Comparison of ENCODE assay signal across 12 cellular contexts in the genomic region with DNA sequence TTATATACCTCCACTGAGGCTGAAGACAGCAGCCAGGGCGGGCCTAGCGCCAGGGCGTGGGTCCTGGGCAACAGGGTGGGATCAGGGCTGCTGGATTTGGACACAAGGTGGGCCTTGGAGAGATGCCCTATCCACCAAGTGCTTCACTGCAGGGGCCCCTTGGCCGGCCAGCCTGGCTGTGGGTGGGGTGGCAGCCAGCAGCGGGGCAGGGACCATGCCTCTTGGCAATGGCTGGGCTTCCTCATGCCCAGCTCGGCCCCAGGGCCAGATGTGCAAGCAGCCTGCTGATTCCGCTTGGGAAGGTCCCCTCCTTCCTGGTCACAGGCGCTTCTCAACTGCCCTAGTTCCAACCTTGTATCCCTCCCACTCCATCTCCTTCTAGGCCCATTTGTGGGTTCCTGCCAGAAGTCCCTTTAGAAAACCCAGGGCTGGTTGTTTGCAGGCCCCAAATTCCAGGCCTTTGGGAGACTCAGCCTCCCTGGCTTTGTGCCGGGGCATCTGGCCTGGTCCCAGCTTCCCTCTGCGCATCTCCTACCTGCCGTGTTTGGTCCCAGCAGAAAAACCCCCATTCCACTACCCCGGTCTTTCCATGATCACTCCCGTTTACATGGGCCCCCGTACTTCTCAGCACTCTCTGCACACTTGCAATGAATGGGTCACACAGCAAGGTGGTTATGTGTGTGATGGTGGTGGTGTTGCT. TPM values are rescaled to one million over a fixed set of nuclear protein-coding genes. Genes with fewer than 3 reads are reported as not detected.
DNase-seq lines count a peak whose midpoint lies in the region; ATAC-seq and TF ChIP-seq lines count a peak whose summit lies in the region.
"Had no signal": no experiment of that assay in that cellular context is flagged by ENCODE, and none has a peak within 500 bp of the region (broad histone marks: within the 10 kb centered on the region; RNA-seq: fewer than 3 reads in every experiment).

No MANE protein-coding gene starts in this region.

- peak; percentile 23 for ATAC-seq in activated CD8-positive, alpha-beta T cell treated with anti-CD3 and anti-CD28 coated beads, Interleukin-2, amount 10 ng/mL, durations not matched to agents 7 days and 5 days
- no peak for ATAC-seq in HG03521 (IDR thresholded peaks at IDR 0.05; ENCODE audit: unreplicated experiment)

- CTCF ChIA-PET in AG04450 (lab: Charles Lee): no interaction called here
- CTCF ChIA-PET in activated CD8-positive, alpha-beta T cell treated with anti-CD3 and anti-CD28 coated beads, Interleukin-2, amount 10 ng/mL, durations not matched to agents 7 days and 5 days (lab: Charles Lee): no interaction called here

- H3K27me3 ChIP-seq in AG04450 (ENCODE audit: control insufficient read depth, insufficient read depth, low read length): no peaks in the 10 kb centered on the region

- peaks cover 48% of the 10 kb centered on the region for H3K36me3 Mint-ChIP-seq in activated CD8-positive, alpha-beta T cell treated with anti-CD3 and anti-CD28 coated beads, Interleukin-2, amount 10 ng/mL, durations not matched to agents 7 days and 5 days (ENCODE audit: low read depth)
- H3K36me3 Mint-ChIP-seq in osteocyte (ENCODE audit: unreplicated experiment): peaks cover 40% of the 10 kb centered on the region

- TF ChIP-seq CTCF in AG04450 (IDR thresholded peaks at IDR 0.05; ENCODE audit: low read depth, low read length): no peak
- no peak for TF ChIP-seq CTCF in osteocyte (IDR thresholded peaks at IDR 0.05)

- intact Hi-C loops in head of caudate nucleus (cut with DNase I): loop anchor here (10.0 kb wide), 1 partner anchor 56 kb away; the partner anchor contains the start of gene SNRNP35

- peak overlapping the region; percentile 31 for H3K27ac ChIP-seq in AG04450 (ENCODE audit: low read depth, low read length)

- no peak overlapping the region for H3K4me3 Mint-ChIP-seq in activated CD8-positive, alpha-beta T cell treated with anti-CD3 and anti-CD28 coated beads, Interleukin-2, amount 10 ng/mL, durations not matched to agents 7 days and 5 days
- H3K4me3 Mint-ChIP-seq in osteocyte (ENCODE audit: unreplicated experiment): no peak overlapping the region

- no peaks in the 10 kb centered on the region for H3K27me3 Mint-ChIP-seq in activated CD8-positive, alpha-beta T cell treated with anti-CD3 and anti-CD28 coated beads, Interleukin-2, amount 10 ng/mL, durations not matched to agents 7 days and 5 days (ENCODE audit: low read depth)
- H3K27me3 Mint-ChIP-seq in osteocyte (ENCODE audit: unreplicated experiment): no peaks in the 10 kb centered on the region

- H3K4me3 ChIP-seq in AG04450 (ENCODE audit: low read depth, low read length): no peak overlapping the region

- DNase-seq in AG04450 (ENCODE audit: low read depth, low spot score) (no peak), head of caudate nucleus (peak in 28 of 42 donors; percentile 15 to 71 (median 36)), osteocyte (ENCODE audit: extremely low spot score, unreplicated experiment) (no peak), midbrain (lab: John Stamatoyannopoulos, UW) (no peak), SW 1271 (lab: John Stamatoyannopoulos, UW) (no peak), HCEC 1CT (no peak)
- DNase-seq in activated CD8-positive, alpha-beta T cell treated with anti-CD3 and anti-CD28 coated beads, Interleukin-2, amount 10 ng/mL, durations not matched to agents 7 days and 5 days: no peak
- DNase-seq: activated CD8-positive, alpha-beta memory T cell treated with anti-CD3 and anti-CD28 coated beads, Interleukin-2, amount 50 U/mL, for 48 hours; NCI-H2029; retina; T-helper 9 cell had no signal

- no peak overlapping the region for H3K27ac Mint-ChIP-seq in activated CD8-positive, alpha-beta T cell treated with anti-CD3 and anti-CD28 coated beads, Interleukin-2, amount 10 ng/mL, durations not matched to agents 7 days and 5 days
- peak overlapping the region; percentile 71 for H3K27ac Mint-ChIP-seq in osteocyte (ENCODE audit: unreplicated experiment)

- no peaks in the 10 kb centered on the region for H3K9me3 Mint-ChIP-seq in activated CD8-positive, alpha-beta T cell treated with anti-CD3 and anti-CD28 coated beads, Interleukin-2, amount 10 ng/mL, durations not matched to agents 7 days and 5 days (ENCODE audit: insufficient read depth)
- H3K9me3 Mint-ChIP-seq in osteocyte (ENCODE audit: unreplicated experiment): no peaks in the 10 kb centered on the region

- POLR2A ChIA-PET in AG04450 (lab: Yijun Ruan, JAX): no interaction called here
- POLR2A ChIA-PET in activated CD8-positive, alpha-beta T cell treated with anti-CD3 and anti-CD28 coated beads, Interleukin-2, amount 10 ng/mL, durations not matched to agents 7 days and 5 days (lab: Charles Lee): no interaction called here

- H3K9me3 ChIP-seq in AG04450 (ENCODE audit: control insufficient read depth, insufficient read depth, low read length): no peaks in the 10 kb centered on the region

- H3K4me1 Mint-ChIP-seq in activated CD8-positive, alpha-beta T cell treated with anti-CD3 and anti-CD28 coated beads, Interleukin-2, amount 10 ng/mL, durations not matched to agents 7 days and 5 days (ENCODE audit: low read depth): no peaks in the 10 kb centered on the region
- H3K4me1 Mint-ChIP-seq in osteocyte (ENCODE audit: unreplicated experiment): peaks cover 16% of the 10 kb centered on the region

RNA-seq across cellular contexts. Expression of gene KMT5A, which starts 15.1 kb away (rescaled TPM):
- polyA plus RNA-seq in AG04450 (2011; rRNA removed): 26.5 and 30.6 TPM in 2 replicates
- 17.6 and 22.2 TPM in 2 replicates for polyA minus RNA-seq in AG04450 (2011; rRNA and poly(A)+ RNA removed)
- 10 to 100 TPM; 78.5 to 85.1 TPM for total RNA-seq in activated CD8-positive, alpha-beta T cell treated with anti-CD3 and anti-CD28 coated beads, Interleukin-2, amount 10 ng/mL, durations not matched to agents 7 days and 5 days
- 42.5 and 45.6 TPM in 2 replicates for total RNA-seq in osteocyte

RNA-seq across cellular contexts. Expression of gene SBNO1, which starts 34.4 kb away (rescaled TPM):
- 12.6 and 16.0 TPM in 2 replicates for polyA plus RNA-seq in AG04450 (2011; rRNA removed)
- polyA minus RNA-seq in AG04450 (2011; rRNA and poly(A)+ RNA removed): 19.3 and 28.0 TPM in 2 replicates
- total RNA-seq in activated CD8-positive, alpha-beta T cell treated with anti-CD3 and anti-CD28 coated beads, Interleukin-2, amount 10 ng/mL, durations not matched to agents 7 days and 5 days: 10 to 100 TPM; 38.9 to 39.9 TPM
- 34.8 and 36.0 TPM in 2 replicates for total RNA-seq in osteocyte

RNA-seq across cellular contexts. Expression of gene RILPL2, which starts 37.4 kb away (rescaled TPM):
- 2.9 and 3.3 TPM in 2 replicates for polyA plus RNA-seq in AG04450 (2011; rRNA removed)
- polyA minus RNA-seq in AG04450 (2011; rRNA and poly(A)+ RNA removed): 0.92 and 1.2 TPM in 2 replicates
- 1 to 10 TPM; 4.7 to 5.1 TPM for total RNA-seq in activated CD8-positive, alpha-beta T cell treated with anti-CD3 and anti-CD28 coated beads, Interleukin-2, amount 10 ng/mL, durations not matched to agents 7 days and 5 days
- 4.1 and 4.4 TPM in 2 replicates for total RNA-seq in osteocyte

RNA-seq across cellular contexts. Expression of gene SNRNP35, which starts 58.9 kb away (rescaled TPM):
- polyA plus RNA-seq in AG04450 (2011; rRNA removed): 12.1 and 13.0 TPM in 2 replicates
- 10.0 and 12.3 TPM in 2 replicates for polyA minus RNA-seq in AG04450 (2011; rRNA and poly(A)+ RNA removed)
- total RNA-seq in activated CD8-positive, alpha-beta T cell treated with anti-CD3 and anti-CD28 coated beads, Interleukin-2, amount 10 ng/mL, durations not matched to agents 7 days and 5 days: 10 to 100 TPM; 22.9 to 24.1 TPM
- 19.4 and 21.6 TPM in 2 replicates for total RNA-seq in osteocyte

Comparison
In these comparisons a context has a peak if more than half of its experiments do, and no peak if none do; other contexts are left out.
1. DNase-seq: peak in head of caudate nucleus (28 of 42); none in AG04450 (single experiment), activated CD8-positive, alpha-beta T cell treated with anti-CD3 and anti-CD28 coated beads, Interleukin-2, amount 10 ng/mL, durations not matched to agents 7 days and 5 days (single experiment), osteocyte (single experiment), midbrain (single experiment), SW 1271 (0 of 2) and HCEC 1CT (single experiment).